ENCODE assay signal across 12 cellular contexts in genomic region chr3:136075816-136076215, GRCh38.
DNase-seq lines count a peak whose midpoint lies in the region; ATAC-seq and TF ChIP-seq lines count a peak whose summit lies in the region.
"Had no signal": no experiment of that assay in that cellular context is flagged by ENCODE, and none has a peak within 500 bp of the region (broad histone marks: within the 10 kb centered on the region; RNA-seq: fewer than 3 reads in every experiment).

No MANE protein-coding gene starts in this region.

- H2AK9ac ChIP-seq in IMR-90 (replicated peaks; ENCODE audit: low read depth, low read length, poor library complexity): no peak overlapping the region

- no peak for TF ChIP-seq POLR2A in IMR-90 (IDR thresholded peaks at IDR 0.05; ENCODE audit: low read depth, low read length)

- H3K27ac Mint-ChIP-seq in CD4-positive, alpha-beta T cell: no peak overlapping the region
- H3K27ac Mint-ChIP-seq: activated naive CD4-positive, alpha-beta T cell treated with anti-CD3 and anti-CD28 coated beads for 36 hours; CD8-positive, alpha-beta T cell had no signal

- H3K9me1 ChIP-seq in IMR-90 (ENCODE audit: insufficient read depth, low read length): no peaks in the 10 kb centered on the region

- no peak for TF ChIP-seq CTCF in IMR-90 (conservative IDR thresholded peaks at IDR 0.05; ENCODE audit: low read depth, low read length)
- no peak for TF ChIP-seq CTCF in foreskin fibroblast (IDR thresholded peaks at IDR 0.05; ENCODE audit: low read depth, low read length)
- TF ChIP-seq CTCF in CD4-positive, alpha-beta T cell (IDR thresholded peaks at IDR 0.05): no peak

- H3K4me1 ChIP-seq in IMR-90 (ENCODE audit: control insufficient read depth, insufficient read depth, low read length): peaks cover 10% of the 10 kb centered on the region

- no peak overlapping the region for H3K4me3 Mint-ChIP-seq in CD4-positive, alpha-beta T cell
- H3K4me3 Mint-ChIP-seq: activated naive CD4-positive, alpha-beta T cell treated with anti-CD3 and anti-CD28 coated beads for 36 hours; CD8-positive, alpha-beta T cell had no signal

- in situ Hi-C loops in IMR-90 (cut with MboI; ENCODE audit: low sequenced_read_pairs): loop anchor here (10.0 kb wide), 3 partner anchors 179 to 679 kb away; partner anchors contain the start of genes PCCB and STAG1

- H3K14ac ChIP-seq in IMR-90 (replicated peaks; ENCODE audit: low read depth, low read length): no peak overlapping the region

- peak overlapping the region; percentile 16 for H2BK5ac ChIP-seq in IMR-90 (ENCODE audit: low read depth, low read length, poor library complexity, severe bottlenecking)

- H2BK15ac ChIP-seq in IMR-90 (ENCODE audit: low read depth, low read length): no peak overlapping the region

- H3K9ac ChIP-seq in IMR-90 (ENCODE audit: low read depth, low read length): no peak overlapping the region
- H3K9ac ChIP-seq: KMS-11, SK-N-SH had no signal

- DNase-seq in IMR-90 (peak; percentile 17), SKM-1 treated with dmso at 0.1 percent for 144 hours (lab: John Stamatoyannopoulos, UW; ENCODE audit: unreplicated experiment) (peak; percentile 75), foreskin fibroblast (peak; percentile 26 to 32), renal cortical epithelial cell (ENCODE audit: low read depth) (peak; percentile 13), UCSD-AML1 (lab: John Stamatoyannopoulos, UW; ENCODE audit: unreplicated experiment) (no peak)
- DNase-seq in CD4-positive, alpha-beta T cell: no peak
- DNase-seq: spleen had no signal

- H3K27me3 Mint-ChIP-seq in CD4-positive, alpha-beta T cell: no peaks in the 10 kb centered on the region

- WGBS in IMR-90 (ENCODE audit: extremely low coverage in 2 of 2, insufficient read length in 1 of 2), 2 experiments: no CpG with 5 or more reads among the region's 3 CpGs

- no peak overlapping the region for H3K23ac ChIP-seq in IMR-90 (ENCODE audit: low read depth, low read length)

- H3K27me3 ChIP-seq in IMR-90 (ENCODE audit: control insufficient read depth, insufficient read depth, low read length): no peaks in the 10 kb centered on the region
- H3K27me3 ChIP-seq in CD4-positive, alpha-beta T cell (ENCODE audit: control insufficient read depth, insufficient read depth, low read length): no peaks in the 10 kb centered on the region
- H3K27me3 ChIP-seq: spleen had no signal

- no peak overlapping the region for H2BK20ac ChIP-seq in IMR-90 (ENCODE audit: low read depth, low read length)

- no peak overlapping the region; the same call in 1 of the 2 replicates for H4K5ac ChIP-seq in IMR-90 (ENCODE audit: low read depth, low read length)

- H2AK5ac ChIP-seq in IMR-90 (ENCODE audit: low read depth, low read length): no peak overlapping the region

- no peak overlapping the region for H2BK120ac ChIP-seq in IMR-90 (ENCODE audit: low read depth, low read length)

- ATAC-seq in IMR-90 (ENCODE audit: low read depth) (no peak), HG02759 (IDR thresholded peaks at IDR 0.05; ENCODE audit: unreplicated experiment) (no peak)
- no peak for ATAC-seq in CD4-positive, alpha-beta T cell (ENCODE audit: poor library complexity)

- POLR2A ChIA-PET in IMR-90 (lab: Charles Lee; ENCODE audit: unreplicated experiment): no interaction called here
- POLR2A ChIA-PET in CD4-positive, alpha-beta T cell (lab: Charles Lee): interaction anchor here (1.0 to 1.6 kb wide), 3 partner anchors 316 to 938 kb away, joined by 3 to 5 read pairs (median 4); no protein-coding TSS in a partner anchor

- peaks cover 7 to 21% of the 10 kb centered on the region in 2 experiments; a peak in 3 of 4 replicates for H3K79me1 ChIP-seq in IMR-90 (ENCODE audit: low read depth in 1 of 2, low read length in 2 of 2)

- no peaks in the 10 kb centered on the region for H3K4me1 Mint-ChIP-seq in CD4-positive, alpha-beta T cell (ENCODE audit: low read depth)

- H4K8ac ChIP-seq in IMR-90 (ENCODE audit: low read depth in 2 of 2, low read length in 2 of 2): peak overlapping the region in 1 of 2 experiments; percentile 58; a peak in 1 of 4 replicates

- no peak for TF ChIP-seq RAD21 in IMR-90 (IDR thresholded peaks at IDR 0.05; ENCODE audit: low read length)

- no TSS peak for BruUV-seq in IMR-90 (replicated peaks; lab: Mats Ljungman, UMichigan)

- no peak overlapping the region for H2AFZ ChIP-seq in IMR-90 (replicated peaks; ENCODE audit: low read length, poor library complexity)

- H4K20me1 ChIP-seq in IMR-90 (ENCODE audit: insufficient read depth, low read length): no peaks in the 10 kb centered on the region

- H3K4ac ChIP-seq in IMR-90 (ENCODE audit: low read depth, low read length): no peak overlapping the region

- H3K36me3 ChIP-seq in IMR-90 (ENCODE audit: control insufficient read depth, insufficient read depth, low read length): no peaks in the 10 kb centered on the region
- H3K36me3 ChIP-seq: spleen had no signal

- H3K4me2 ChIP-seq in IMR-90 (ENCODE audit: low read depth, low read length): no peak overlapping the region
- H3K4me2 ChIP-seq: KMS-11, SK-N-SH had no signal

- intact Hi-C loops in IMR-90 (cut with micrococcal nuclease): loop anchor here (1.0 to 10.0 kb wide), 5 partner anchors 227 to 938 kb away; partner anchors contain the start of gene STAG1
- intact Hi-C loops in CD4-positive, alpha-beta T cell (cut with DNase I, micrococcal nuclease): loop anchor here (1.0 to 10.0 kb wide), 10 partner anchors 121 to 1899 kb away; partner anchors contain the start of genes MSL2 (in 1 of the 2), PCCB (in 1 of the 2) and STAG1 (in 1 of the 2)

- CTCF ChIA-PET in IMR-90 (lab: Yijun Ruan, JAX): interaction anchor here (0.6 to 0.7 kb wide), 2 partner anchors 22 to 235 kb away, joined by 3 read pairs; no protein-coding TSS in a partner anchor
- CTCF ChIA-PET in CD4-positive, alpha-beta T cell (lab: Charles Lee): interaction anchor here (0.9 to 2.4 kb wide), 6 partner anchors 98 to 956 kb away, joined by 3 to 30 read pairs (median 5); partner anchors contain the start of gene STAG1

- dilution Hi-C loops in IMR-90 (cut with HindIII; ENCODE audit: low sequenced_read_pairs, unreplicated experiment): no loop called here

- H3K4me3 ChIP-seq in IMR-90 (ENCODE audit: insufficient read depth, low read depth, low read length): no peak overlapping the region
- H3K4me3 ChIP-seq in foreskin fibroblast (ENCODE audit: low read depth in 1 of 2, low read length in 2 of 2): no peak overlapping the region
- H3K4me3 ChIP-seq: spleen had no signal

- H3K36me3 Mint-ChIP-seq in CD4-positive, alpha-beta T cell (ENCODE audit: low read depth): no peaks in the 10 kb centered on the region
- H3K36me3 Mint-ChIP-seq: CD8-positive, alpha-beta T cell had no signal

- no peak overlapping the region for H3K27ac ChIP-seq in IMR-90 (ENCODE audit: insufficient read depth, low read length)
- H3K27ac ChIP-seq in CD4-positive, alpha-beta T cell (ENCODE audit: low read depth, low read length): no peak overlapping the region
- H3K27ac ChIP-seq: KMS-11 had no signal

- H3K9me3 ChIP-seq in IMR-90 (ENCODE audit: control insufficient read depth, insufficient read depth, low read length): no peaks in the 10 kb centered on the region
- no peaks in the 10 kb centered on the region for H3K9me3 ChIP-seq in CD4-positive, alpha-beta T cell (ENCODE audit: control insufficient read depth, low read length)
- H3K9me3 ChIP-seq: SK-N-SH, spleen had no signal

- H4K91ac ChIP-seq in IMR-90 (ENCODE audit: insufficient read depth, low read depth, low read length): no peak overlapping the region

- no peak overlapping the region for H3K18ac ChIP-seq in IMR-90 (ENCODE audit: low read depth, low read length)

- H3K9me3 Mint-ChIP-seq in CD4-positive, alpha-beta T cell: no peaks in the 10 kb centered on the region
- H3K9me3 Mint-ChIP-seq: activated naive CD4-positive, alpha-beta T cell treated with anti-CD3 and anti-CD28 coated beads for 36 hours; CD8-positive, alpha-beta T cell had no signal

- H3K56ac ChIP-seq in IMR-90 (ENCODE audit: extremely low read depth, insufficient read depth, low read length): no peak overlapping the region

TF ChIP-seq in IMR-90, 13 proteins besides CTCF, POLR2A, EP300 and RAD21:
- TF ChIP-seq CHD1 (IDR thresholded peaks at IDR 0.05; ENCODE audit: low read depth, low read length) (no peak), NFE2L2 (IDR thresholded peaks at IDR 0.05; ENCODE audit: low read depth, low read length) (no peak), RFX5 (IDR thresholded peaks at IDR 0.05; ENCODE audit: low read depth, low read length) (no peak), MAFK (IDR thresholded peaks at IDR 0.05; ENCODE audit: low read depth, low read length) (no peak), FOS (IDR thresholded peaks at IDR 0.05; ENCODE audit: low read depth, low read length) (no peak), BHLHE40 (IDR thresholded peaks at IDR 0.05; ENCODE audit: low read depth, low read length) (no peak), SMC3 (IDR thresholded peaks at IDR 0.05; ENCODE audit: low read depth, low read length) (no peak), ELK1 (IDR thresholded peaks at IDR 0.05; ENCODE audit: borderline replicate concordance, low read depth, low read length) (no peak), CEBPB (IDR thresholded peaks at IDR 0.05; ENCODE audit: low read depth, low read length) (no peak), MXI1 (IDR thresholded peaks at IDR 0.05; ENCODE audit: borderline replicate concordance, low read depth, low read length) (no peak)

Comparison
In these comparisons a context has a peak if more than half of its experiments do, and no peak if none do; other contexts are left out.
1. DNase-seq: peak in IMR-90 (single experiment), SKM-1 treated with dmso at 0.1 percent for 144 hours (single experiment), foreskin fibroblast (2 of 2) and renal cortical epithelial cell (single experiment); none in UCSD-AML1 (single experiment) and CD4-positive, alpha-beta T cell (0 of 10).